11 cellular contexts compared by ENCODE assay signal in genomic region chr6:46217671-46218131, GRCh38. TPM values are rescaled to one million over a fixed set of nuclear protein-coding genes. Genes with fewer than 3 reads are reported as not detected.
DNase-seq lines count a peak whose midpoint lies in the region; ATAC-seq and TF ChIP-seq lines count a peak whose summit lies in the region.
"Had no signal": no experiment of that assay in that cellular context is flagged by ENCODE, and none has a peak within 500 bp of the region (broad histone marks: within the 10 kb centered on the region; RNA-seq: fewer than 3 reads in every experiment).

No MANE protein-coding gene starts in this region.

- no peak overlapping the region for H3K14ac ChIP-seq in mesenchymal stem cell (ENCODE audit: low read length in 2 of 2)

- H2BK15ac ChIP-seq in mesenchymal stem cell (ENCODE audit: low read depth, poor library complexity, severe bottlenecking), result no peak overlapping the region

- H3K18ac ChIP-seq in mesenchymal stem cell (ENCODE audit: low read depth in 1 of 2, low read length in 2 of 2), result no peak overlapping the region

- H3K36me3 ChIP-seq in sigmoid colon, result no peaks in the 10 kb centered on the region
- no peaks in the 10 kb centered on the region for H3K36me3 ChIP-seq in mesenchymal stem cell (ENCODE audit: control insufficient read depth in 1 of 2, insufficient read depth in 2 of 2, low read depth in 1 of 2, low read length in 2 of 2)

- DNase-seq in activated CD4-positive, CD25-positive, alpha-beta regulatory T cell (lab: John Stamatoyannopoulos, UW), result no peak
- DNase-seq in anterior cingulate cortex (lab: John Stamatoyannopoulos, UW) (peak in 39 of 58 donors; percentile 11 to 84 (median 36)), sigmoid colon (no peak), NCI-H524 treated with DMSO at 0.1 percent for 48 hours (lab: John Stamatoyannopoulos, UW) (no peak), mesenchymal stem cell (no peak), hepatic stellate cell (ENCODE audit: low spot score) (no peak)

- H2BK5ac ChIP-seq in mesenchymal stem cell (ENCODE audit: low read depth, low read length, poor library complexity, severe bottlenecking), result no peak overlapping the region

- no peaks in the 10 kb centered on the region for H3K9me3 ChIP-seq in sigmoid colon
- H3K9me3 ChIP-seq in mesenchymal stem cell (ENCODE audit: control insufficient read depth, low read length), result no peaks in the 10 kb centered on the region
- H3K9me3 ChIP-seq: A549 had no signal

- no peaks in the 10 kb centered on the region for H3K79me1 ChIP-seq in mesenchymal stem cell (replicated peaks; ENCODE audit: low read length, poor library complexity, severe bottlenecking)

- H3K4ac ChIP-seq in mesenchymal stem cell (ENCODE audit: low read depth in 1 of 2, low read length in 2 of 2), result no peak overlapping the region

- intact Hi-C loops in sigmoid colon (cut with DNase I), result no loop called here

- H3K4me1 ChIP-seq in sigmoid colon, result no peaks in the 10 kb centered on the region
- H3K4me1 ChIP-seq in mesenchymal stem cell (ENCODE audit: control insufficient read depth, insufficient read depth, low read depth, low read length), result no peaks in the 10 kb centered on the region
- H3K4me1 ChIP-seq: A549 had no signal

- no peak overlapping the region for H3K23ac ChIP-seq in mesenchymal stem cell (ENCODE audit: low read length in 2 of 2)

- no peak overlapping the region for H3K9ac ChIP-seq in mesenchymal stem cell (ENCODE audit: low read length)
- H3K9ac ChIP-seq: KMS-11 had no signal

- no peak overlapping the region for H2BK120ac ChIP-seq in mesenchymal stem cell (ENCODE audit: low read depth, low read length)

- peak overlapping the region in 2 of 4 donors; percentile 17 to 36 for H3K27ac ChIP-seq in sigmoid colon
- H3K27ac ChIP-seq in mesenchymal stem cell (ENCODE audit: low read length, poor library complexity, severe bottlenecking), result no peak overlapping the region
- H3K27ac ChIP-seq: A549, KMS-11 had no signal

- no peak overlapping the region for H4K8ac ChIP-seq in mesenchymal stem cell (ENCODE audit: low read length)

- 52 to 82% methylated on average over 5 of the region's 5 CpGs for WGBS in sigmoid colon, 2 donors
- WGBS in mesenchymal stem cell, result 87% methylated on average over 4 of the region's 5 CpGs

- H3K4me3 ChIP-seq in sigmoid colon (no peak overlapping the region), mesenchymal stem cell (ENCODE audit: insufficient read depth in 1 of 2, low read depth in 1 of 2, low read length in 2 of 2) (no peak overlapping the region)
- H3K4me3 ChIP-seq: A549 had no signal

- H3K27me3 ChIP-seq in sigmoid colon (no peaks in the 10 kb centered on the region), mesenchymal stem cell (ENCODE audit: control insufficient read depth in 1 of 2, insufficient read depth in 1 of 2, low read length in 2 of 2) (peaks cover 0 to 8% of the 10 kb centered on the region in 2 experiments)

- TF ChIP-seq CTCF in sigmoid colon (IDR thresholded peaks at IDR 0.05), result no peak

- no peak overlapping the region for H3K4me2 ChIP-seq in mesenchymal stem cell (ENCODE audit: low read length, poor library complexity, severe bottlenecking)
- H3K4me2 ChIP-seq: A549, KMS-11 had no signal

- ATAC-seq in activated CD4-positive, CD25-positive, alpha-beta regulatory T cell treated with anti-CD3 and anti-CD28 coated beads, Interleukin-2, amount 50 U/mL, for 24 hours, result peak; percentile 44 to 56
- peak; percentile 62 for ATAC-seq in HG02973 (IDR thresholded peaks at IDR 0.05; ENCODE audit: unreplicated experiment)
- ATAC-seq: A549 had no signal

- no peak overlapping the region for H4K91ac ChIP-seq in mesenchymal stem cell (ENCODE audit: low read length)

- no peak overlapping the region for H2AK5ac ChIP-seq in mesenchymal stem cell (ENCODE audit: low read length, severe bottlenecking)

- no peak overlapping the region for H2BK12ac ChIP-seq in mesenchymal stem cell (ENCODE audit: low read length in 2 of 2)

- no peak for TF ChIP-seq POLR2A in sigmoid colon (IDR thresholded peaks at IDR 0.05)

- no peak overlapping the region for H2AFZ ChIP-seq in mesenchymal stem cell (ENCODE audit: low read depth, low read length)

- TF ChIP-seq EP300 in sigmoid colon (IDR thresholded peaks at IDR 0.05), result peak in 3 of 4 donors; percentile 39 to 85 (median 51)

RNA-seq across cellular contexts. Expression of gene ENPP5, which starts 46.9 kb away (rescaled TPM):
- under 1 TPM; 0.14 to 0.71 (median 0.52) TPM for total RNA-seq in sigmoid colon
- 1 to 10 TPM in 1 of 3 donors, under 1 TPM in 2; 0.60 to 1.7 (median 0.69) TPM for polyA plus RNA-seq in sigmoid colon
- 0.03 TPM for polyA plus RNA-seq in mesenchymal stem cell (2013, experiment 1 of 2)
- 0.01 TPM for polyA plus RNA-seq in mesenchymal stem cell (2013, experiment 2 of 2)
- total RNA-seq: pulmonary artery endothelial cell had no signal
- polyA plus RNA-seq: A549 had no signal

Comparison
In these comparisons a context has a peak if more than half of its experiments do, and no peak if none do; other contexts are left out.
1. DNase-seq: peak in anterior cingulate cortex (39 of 58); none in activated CD4-positive, CD25-positive, alpha-beta regulatory T cell (0 of 4), sigmoid colon (single experiment), NCI-H524 treated with DMSO at 0.1 percent for 48 hours (single experiment), mesenchymal stem cell (single experiment) and hepatic stellate cell (single experiment).